In the genomic region with DNA sequence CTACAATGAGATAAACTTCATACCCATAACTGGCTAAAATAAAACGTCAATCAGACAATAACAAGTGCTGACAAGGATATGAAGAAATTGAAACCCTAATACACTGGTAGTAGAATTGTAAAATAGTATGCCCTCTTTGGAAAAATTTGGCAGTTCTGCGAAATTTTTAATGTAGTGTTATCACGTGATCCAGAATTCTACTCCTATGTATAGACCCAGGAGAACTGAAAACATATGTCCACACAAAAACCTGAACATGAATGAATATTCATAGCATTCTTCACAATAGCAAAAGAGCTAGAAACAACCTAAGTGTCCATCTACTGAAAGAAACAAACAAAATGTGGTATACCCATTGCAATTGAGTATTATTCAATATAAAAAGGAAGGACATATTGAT, we compare ENCODE assay signal across 7 cellular contexts. TPM values are rescaled to one million over a fixed set of nuclear protein-coding genes. Genes with fewer than 3 reads are reported as not detected.
"Had no signal": no experiment of that assay in that cellular context is flagged by ENCODE, and none has a peak within 500 bp of the region (broad histone marks: within the 10 kb centered on the region; RNA-seq: fewer than 3 reads in every experiment).

No MANE protein-coding gene starts in this region.

- DNase-seq: GDM1, GF-D8 had no signal

- FAIRE-seq: G401.6, GM12891, GM12892, GM18507 had no signal

RNA-seq across cellular contexts. Expression of a gene that starts 14.2 kb away (rescaled TPM):
- total RNA-seq: G401 had no signal
